ENCODE assay signal across 19 cellular contexts in genomic region chr19:10788146-10788545, GRCh38. TPM values are rescaled to one million over a fixed set of nuclear protein-coding genes. Genes with fewer than 3 reads are reported as not detected.
DNase-seq lines count a peak whose midpoint lies in the region; ATAC-seq and TF ChIP-seq lines count a peak whose summit lies in the region.
"Had no signal": no experiment of that assay in that cellular context is flagged by ENCODE, and none has a peak within 500 bp of the region (broad histone marks: within the 10 kb centered on the region; RNA-seq: fewer than 3 reads in every experiment).

No MANE protein-coding gene starts in this region.

- H3K36me3 Mint-ChIP-seq in CD14-positive monocyte (peaks cover 66 to 90% of the 10 kb centered on the region in 2 donors), endothelial cell (ENCODE audit: low read depth, unreplicated experiment) (peaks cover 47% of the 10 kb centered on the region)
- peaks cover 34 to 69% of the 10 kb centered on the region in 2 donors for H3K36me3 Mint-ChIP-seq in CD4-positive, alpha-beta memory T cell
- peaks cover 84% of the 10 kb centered on the region for H3K36me3 Mint-ChIP-seq in activated T-helper 17 cell treated with anti-CD3 and anti-CD28 coated beads, Interleukin-2, amount 50 U/mL, for 72 hours (ENCODE audit: low read depth)

- H3K27ac Mint-ChIP-seq in CD14-positive monocyte, result peak overlapping the region; percentile 24 to 96 (median 75)
- peak overlapping the region in 4 of 7 donors; percentile 29 to 77 (median 48) for H3K27ac Mint-ChIP-seq in CD4-positive, alpha-beta memory T cell
- peak overlapping the region; percentile 43 for H3K27ac Mint-ChIP-seq in activated T-helper 17 cell treated with anti-CD3 and anti-CD28 coated beads, Interleukin-2, amount 50 U/mL, for 72 hours
- H3K27ac Mint-ChIP-seq in endothelial cell (ENCODE audit: unreplicated experiment), result peak overlapping the region; percentile 61
- H3K27ac Mint-ChIP-seq: CD8-positive, alpha-beta T cell had no signal

- H3K9me3 Mint-ChIP-seq in CD14-positive monocyte, result peaks cover 0 to 2% (median 0%) of the 10 kb centered on the region in 7 donors
- H3K9me3 Mint-ChIP-seq in CD4-positive, alpha-beta memory T cell, result peaks cover 0 to 2% (median 0%) of the 10 kb centered on the region in 8 donors
- no peaks in the 10 kb centered on the region for H3K9me3 Mint-ChIP-seq in activated T-helper 17 cell treated with anti-CD3 and anti-CD28 coated beads, Interleukin-2, amount 50 U/mL, for 72 hours
- H3K9me3 Mint-ChIP-seq in endothelial cell (ENCODE audit: unreplicated experiment), result no peaks in the 10 kb centered on the region
- H3K9me3 Mint-ChIP-seq: CD8-positive, alpha-beta T cell had no signal

- intact Hi-C loops in CD14-positive monocyte (cut with micrococcal nuclease), result no loop called here
- intact Hi-C loops in CD4-positive, alpha-beta memory T cell (cut with micrococcal nuclease), result no loop called here

- CTCF ChIA-PET in CD4-positive, alpha-beta memory T cell (lab: Charles Lee; ENCODE audit: partially characterized antibody), result no interaction called here

- no peak overlapping the region for H3K27ac ChIP-seq in CD4-positive, alpha-beta memory T cell (ENCODE audit: low read depth, low read length)
- H3K27ac ChIP-seq: BLaER1 had no signal

- H3K4me3 Mint-ChIP-seq in CD14-positive monocyte (no peak overlapping the region), endothelial cell (ENCODE audit: unreplicated experiment) (no peak overlapping the region)
- no peak overlapping the region for H3K4me3 Mint-ChIP-seq in CD4-positive, alpha-beta memory T cell
- H3K4me3 Mint-ChIP-seq in activated T-helper 17 cell treated with anti-CD3 and anti-CD28 coated beads, Interleukin-2, amount 50 U/mL, for 72 hours, result no peak overlapping the region
- H3K4me3 Mint-ChIP-seq: CD8-positive, alpha-beta T cell had no signal

- POLR2A ChIA-PET in CD4-positive, alpha-beta memory T cell (lab: Charles Lee; ENCODE audit: partially characterized antibody), result no interaction called here

- H3K36me3 ChIP-seq in CD4-positive, alpha-beta memory T cell (ENCODE audit: insufficient read depth, low read length), result peaks cover 63% of the 10 kb centered on the region

- DNase-seq in CD14-positive monocyte (ENCODE audit: low spot score) (no peak), endothelial cell (ENCODE audit: low spot score) (no peak), medulla oblongata (ENCODE audit: extremely low spot score) (no peak), hippocampal formation (lab: John Stamatoyannopoulos, UW) (no peak), epidermal melanocyte (ENCODE audit: insufficient read length, low spot score) (no peak)
- no peak for DNase-seq in CD4-positive, alpha-beta memory T cell
- DNase-seq: Calu3; CD8-positive, alpha-beta T cell; DMS153; IMR-90; NCI-H1105; NCI-H146; NCI-H2029; NCI-H226; NCI-H524; NCI-H774; NK-92 treated with Interleukin-12 subunit alpha and Interleukin-12 subunit beta, amount 100 ng/mL, for 24 hours had no signal

- ATAC-seq in activated T-helper 17 cell treated with anti-CD3 and anti-CD28 coated beads, Interleukin-2, amount 50 U/mL, for 72 hours (replicated peaks), result no peak
- ATAC-seq: CD8-positive, alpha-beta T cell had no signal

- H3K9me3 ChIP-seq in CD4-positive, alpha-beta memory T cell (ENCODE audit: control insufficient read depth in 1 of 2, low read length in 2 of 2), result no peaks in the 10 kb centered on the region
- H3K9me3 ChIP-seq: BLaER1 had no signal

- TF ChIP-seq CTCF in CD14-positive monocyte (IDR thresholded peaks at IDR 0.05) (no peak), endothelial cell (IDR thresholded peaks at IDR 0.05; ENCODE audit: unreplicated experiment) (no peak)

- H3K4me1 Mint-ChIP-seq in CD14-positive monocyte, result peaks cover 25% of the 10 kb centered on the region
- H3K4me1 Mint-ChIP-seq in CD4-positive, alpha-beta memory T cell, result peaks cover 0 to 4% (median 0%) of the 10 kb centered on the region in 4 donors
- no peaks in the 10 kb centered on the region for H3K4me1 Mint-ChIP-seq in activated T-helper 17 cell treated with anti-CD3 and anti-CD28 coated beads, Interleukin-2, amount 50 U/mL, for 72 hours
- H3K4me1 Mint-ChIP-seq in endothelial cell (ENCODE audit: unreplicated experiment), result peaks cover 4% of the 10 kb centered on the region

- H3K27me3 Mint-ChIP-seq in CD14-positive monocyte (ENCODE audit: low read depth in 3 of 3) (no peaks in the 10 kb centered on the region), endothelial cell (ENCODE audit: unreplicated experiment) (peaks cover 13% of the 10 kb centered on the region)
- H3K27me3 Mint-ChIP-seq in CD4-positive, alpha-beta memory T cell, result no peaks in the 10 kb centered on the region
- no peaks in the 10 kb centered on the region for H3K27me3 Mint-ChIP-seq in activated T-helper 17 cell treated with anti-CD3 and anti-CD28 coated beads, Interleukin-2, amount 50 U/mL, for 72 hours

- no peaks in the 10 kb centered on the region for H3K27me3 ChIP-seq in CD4-positive, alpha-beta memory T cell (ENCODE audit: insufficient read depth, low read length)
- H3K27me3 ChIP-seq: BLaER1 had no signal

- no peaks in the 10 kb centered on the region for H3K4me1 ChIP-seq in CD4-positive, alpha-beta memory T cell (ENCODE audit: insufficient read depth, low read length)

- H3K4me3 ChIP-seq in CD4-positive, alpha-beta memory T cell (ENCODE audit: low read length in 2 of 2), result no peak overlapping the region
- H3K4me3 ChIP-seq: BLaER1 had no signal

RNA-seq across cellular contexts. Expression of gene TMED1, which starts 47.9 kb away (rescaled TPM):
- polyA plus RNA-seq in CD14-positive monocyte, result 10 to 100 TPM; 51.3 to 56.7 TPM
- total RNA-seq in CD4-positive, alpha-beta memory T cell, result 10 to 100 TPM in 1 of 2 experiments, 1 to 10 TPM in 1; 9.0 to 10.9 TPM
- 10 to 100 TPM; 24.7 to 24.9 TPM for polyA plus RNA-seq in CD4-positive, alpha-beta memory T cell
- total RNA-seq in activated T-helper 17 cell treated with anti-CD3 and anti-CD28 coated beads, Interleukin-2, amount 50 U/mL, for 72 hours, result 10 to 100 TPM; 17.6 to 20.2 TPM
- 22.1 TPM for total RNA-seq in endothelial cell (ENCODE audit: unreplicated experiment)
